In genomic region chr2:8324164-8324848, GRCh38 we compare ENCODE assay signal across 13 cellular contexts.
DNase-seq lines count a peak whose midpoint lies in the region; ATAC-seq and TF ChIP-seq lines count a peak whose summit lies in the region.
"Had no signal": no experiment of that assay in that cellular context is flagged by ENCODE, and none has a peak within 500 bp of the region (broad histone marks: within the 10 kb centered on the region; RNA-seq: fewer than 3 reads in every experiment).

No MANE protein-coding gene starts in this region.

- DNase-seq in DMS53 (lab: John Stamatoyannopoulos, UW) (peak; percentile 45), NCI-H128 (lab: John Stamatoyannopoulos, UW; ENCODE audit: unreplicated experiment) (peak; percentile 57), NCI-H82 treated with DMSO at 0.1 percent for 48 hours (lab: John Stamatoyannopoulos, UW; ENCODE audit: unreplicated experiment) (peak; percentile 62), left kidney (ENCODE audit: low read depth, low spot score) (peak; percentile 45), posterior vena cava (ENCODE audit: low spot score) (no peak), colonic mucosa (no peak), gastrocnemius medialis (no peak)
- DNase-seq: activated B cell treated with CpG ODN at 0.5 μM for 24 hours; activated naive CD4-positive, alpha-beta T cell treated with anti-CD3 and anti-CD28 coated beads, Interleukin-2, amount 10 ng/mL, durations not matched to agents 7 days and 5 days; cortex of kidney; naive thymus-derived CD8-positive, alpha-beta T cell had no signal

- TF ChIP-seq POLR2A in gastrocnemius medialis (IDR thresholded peaks at IDR 0.05) = no peak

- H3K9ac ChIP-seq in colonic mucosa (ENCODE audit: low read depth in 2 of 2, low read length in 2 of 2) = no peak overlapping the region

- H3K9me3 ChIP-seq in colonic mucosa = no peaks in the 10 kb centered on the region
- no peaks in the 10 kb centered on the region for H3K9me3 ChIP-seq in gastrocnemius medialis

- H3K27ac ChIP-seq in colonic mucosa = no peak overlapping the region
- no peak overlapping the region for H3K27ac ChIP-seq in gastrocnemius medialis
- H3K27ac ChIP-seq: skin epidermis had no signal

- H3K4me3 ChIP-seq in colonic mucosa (no peak overlapping the region), gastrocnemius medialis (no peak overlapping the region)
- H3K4me3 ChIP-seq: skin epidermis had no signal

- TF ChIP-seq CTCF in colonic mucosa (IDR thresholded peaks at IDR 0.05) = no peak
- TF ChIP-seq CTCF in gastrocnemius medialis (IDR thresholded peaks at IDR 0.05 in 4 of 5, conservative IDR thresholded peaks at IDR 0.05 in 1 of 5) = no peak

- no peaks in the 10 kb centered on the region for H3K27me3 ChIP-seq in colonic mucosa
- H3K27me3 ChIP-seq in gastrocnemius medialis = no peaks in the 10 kb centered on the region

- H3K4me1 ChIP-seq in colonic mucosa (no peaks in the 10 kb centered on the region), gastrocnemius medialis (no peaks in the 10 kb centered on the region)

- in situ Hi-C loops in gastrocnemius medialis (cut with MboI; ENCODE audit: low sequenced_read_pairs in 4 of 4) = no loop called here

- no peak for ATAC-seq in gastrocnemius medialis
- ATAC-seq in HG03342 (IDR thresholded peaks at IDR 0.05; ENCODE audit: unreplicated experiment) = no peak

- H3K36me3 ChIP-seq in colonic mucosa (no peaks in the 10 kb centered on the region), gastrocnemius medialis (no peaks in the 10 kb centered on the region)

- intact Hi-C loops in posterior vena cava (cut with DNase I) = loop anchor here in 1 of 2 donors (10.0 kb wide), 1 partner anchor 1030 kb away; no protein-coding TSS in a partner anchor
- intact Hi-C loops in colonic mucosa (cut with DNase I) = no loop called here
- intact Hi-C loops in gastrocnemius medialis (cut with DNase I; ENCODE audit: low total_unique reads) = no loop called here

Comparison
In these comparisons a context has a peak if more than half of its experiments do, and no peak if none do; other contexts are left out.
1. DNase-seq: peak in DMS53 (single experiment), NCI-H128 (single experiment), NCI-H82 treated with DMSO at 0.1 percent for 48 hours (single experiment) and left kidney (single experiment); none in posterior vena cava (single experiment), colonic mucosa (single experiment) and gastrocnemius medialis (0 of 2).